In the genomic region with DNA sequence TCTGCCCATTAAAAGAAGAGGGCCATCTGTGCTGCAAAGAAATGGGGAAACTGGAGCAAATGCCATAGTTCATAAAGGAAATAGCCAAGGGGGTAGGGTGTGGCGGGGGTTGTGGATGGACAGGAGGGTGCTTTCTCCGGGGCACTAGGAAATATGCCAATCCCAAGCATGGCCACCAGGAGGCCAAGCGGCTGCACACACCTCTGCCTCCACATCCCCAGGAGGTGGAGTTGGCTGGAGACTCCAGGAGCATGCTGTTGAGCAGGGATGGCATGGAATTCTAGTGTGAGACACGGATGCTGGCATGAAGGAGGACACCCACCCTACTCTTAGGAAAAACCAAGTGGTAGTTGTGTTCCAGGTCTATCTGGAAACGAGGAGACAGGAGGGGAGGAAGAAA, we compare ENCODE assay signal across 8 cellular contexts. TPM values are rescaled to one million over a fixed set of nuclear protein-coding genes. Genes with fewer than 3 reads are reported as not detected.
DNase-seq lines count a peak whose midpoint lies in the region; ATAC-seq and TF ChIP-seq lines count a peak whose summit lies in the region.

No MANE protein-coding gene starts in this region.

- H3K27me3 Mint-ChIP-seq in activated naive CD4-positive, alpha-beta T cell treated with anti-CD3 and anti-CD28 coated beads, Interleukin-2, amount 50 U/mL, for 24 hours, result peaks cover 3% of the 10 kb centered on the region

- 42 to 70% methylated on average over 5 of the region's 5 CpGs for WGBS in upper lobe of left lung, 2 donors

- H3K27ac ChIP-seq in upper lobe of left lung (peak overlapping the region in 1 of 4 donors; percentile 35), tibial artery (no peak overlapping the region)

- TF ChIP-seq POLR2A in upper lobe of left lung (IDR thresholded peaks at IDR 0.05), result no peak

- H3K9me3 Mint-ChIP-seq in activated naive CD4-positive, alpha-beta T cell treated with anti-CD3 and anti-CD28 coated beads, Interleukin-2, amount 50 U/mL, for 24 hours, result no peaks in the 10 kb centered on the region

- no peak for ATAC-seq in upper lobe of left lung (ENCODE audit: low FRiP score in 2 of 2)

- peaks cover 17% of the 10 kb centered on the region for H3K4me1 Mint-ChIP-seq in activated naive CD4-positive, alpha-beta T cell treated with anti-CD3 and anti-CD28 coated beads, Interleukin-2, amount 50 U/mL, for 24 hours

- H3K36me3 Mint-ChIP-seq in activated naive CD4-positive, alpha-beta T cell treated with anti-CD3 and anti-CD28 coated beads, Interleukin-2, amount 50 U/mL, for 24 hours, result peaks cover 3% of the 10 kb centered on the region

- H3K27me3 ChIP-seq in kidney epithelial cell (ENCODE audit: control insufficient read depth, insufficient read depth, low read length) (no peaks in the 10 kb centered on the region), upper lobe of left lung (no peaks in the 10 kb centered on the region), tibial artery (no peaks in the 10 kb centered on the region)

- H3K9me3 ChIP-seq in upper lobe of left lung (no peaks in the 10 kb centered on the region), tibial artery (no peaks in the 10 kb centered on the region)

- no peak overlapping the region for H3K4me3 Mint-ChIP-seq in activated naive CD4-positive, alpha-beta T cell treated with anti-CD3 and anti-CD28 coated beads, Interleukin-2, amount 50 U/mL, for 24 hours

- TF ChIP-seq CTCF in kidney epithelial cell (IDR thresholded peaks at IDR 0.05; ENCODE audit: insufficient read depth, low read length, poor library complexity, severe bottlenecking) (peak; percentile 76), upper lobe of left lung (IDR thresholded peaks at IDR 0.05) (peak; percentile 26 to 53 (median 36)), tibial artery (IDR thresholded peaks at IDR 0.05) (no peak)

- H3K36me3 ChIP-seq in kidney epithelial cell (ENCODE audit: control insufficient read depth, insufficient read depth, low read length) (no peaks in the 10 kb centered on the region), upper lobe of left lung (no peaks in the 10 kb centered on the region), tibial artery (peaks cover 0 to 19% (median 7%) of the 10 kb centered on the region in 3 donors)

- H3K4me1 ChIP-seq in upper lobe of left lung (peaks cover 4 to 12% (median 6%) of the 10 kb centered on the region in 4 donors), tibial artery (peaks cover 0 to 59% (median 30%) of the 10 kb centered on the region in 4 donors)

- TF ChIP-seq EP300 in upper lobe of left lung (IDR thresholded peaks at IDR 0.05), result no peak

- intact Hi-C loops in tibial artery (cut with DNase I; ENCODE audit: low total_unique reads), result no loop called here

- peak; percentile 1 for DNase-seq in NK-92 treated with Interleukin-12 subunit alpha and Interleukin-12 subunit beta, amount 100 ng/mL, for 24 hours (lab: John Stamatoyannopoulos, UW)
- DNase-seq in NK-92 (lab: John Stamatoyannopoulos, UW; ENCODE audit: unreplicated experiment) (no peak), NCI-H69 (lab: John Stamatoyannopoulos, UW) (peak; percentile 76), kidney epithelial cell (ENCODE audit: low read depth) (no peak), upper lobe of left lung (no peak), tibial artery (no peak), DMS79 (lab: John Stamatoyannopoulos, UW) (no peak)

- peak overlapping the region; percentile 81 for H3K27ac Mint-ChIP-seq in activated naive CD4-positive, alpha-beta T cell treated with anti-CD3 and anti-CD28 coated beads, Interleukin-2, amount 50 U/mL, for 24 hours

- H3K4me3 ChIP-seq in kidney epithelial cell (ENCODE audit: low read depth, low read length) (no peak overlapping the region), upper lobe of left lung (no peak overlapping the region), tibial artery (no peak overlapping the region)

RNA-seq across cellular contexts. Expression of a gene that starts 25.2 kb away (rescaled TPM):
- total RNA-seq in kidney epithelial cell (5.4 and 8.1 TPM in 2 replicates), upper lobe of left lung (10 to 100 TPM in 2 of 6 donors, 1 to 10 TPM in 4; 4.9 to 33.5 (median 8.3) TPM)

RNA-seq across cellular contexts. Expression of a gene that starts 54.3 kb away (rescaled TPM):
- total RNA-seq in kidney epithelial cell, result 108 and 119 TPM in 2 replicates
- 100 to 1,000 TPM in 2 of 6 donors, 10 to 100 TPM in 3, 1 to 10 TPM in 1; 7.3 to 116 (median 62.0) TPM for total RNA-seq in upper lobe of left lung

Comparison
In these comparisons a context has a peak if more than half of its experiments do, and no peak if none do; other contexts are left out.
1. DNase-seq: peak in NK-92 treated with Interleukin-12 subunit alpha and Interleukin-12 subunit beta, amount 100 ng/mL, for 24 hours (single experiment) and NCI-H69 (single experiment); none in NK-92 (single experiment), kidney epithelial cell (single experiment), upper lobe of left lung (0 of 2), tibial artery (0 of 2) and DMS79 (single experiment).
2. CTCF ChIP-seq: peak in kidney epithelial cell (single experiment) and upper lobe of left lung (6 of 6); none in tibial artery (0 of 2).